Comparison of ENCODE assay signal across 15 cellular contexts in the genomic region with DNA sequence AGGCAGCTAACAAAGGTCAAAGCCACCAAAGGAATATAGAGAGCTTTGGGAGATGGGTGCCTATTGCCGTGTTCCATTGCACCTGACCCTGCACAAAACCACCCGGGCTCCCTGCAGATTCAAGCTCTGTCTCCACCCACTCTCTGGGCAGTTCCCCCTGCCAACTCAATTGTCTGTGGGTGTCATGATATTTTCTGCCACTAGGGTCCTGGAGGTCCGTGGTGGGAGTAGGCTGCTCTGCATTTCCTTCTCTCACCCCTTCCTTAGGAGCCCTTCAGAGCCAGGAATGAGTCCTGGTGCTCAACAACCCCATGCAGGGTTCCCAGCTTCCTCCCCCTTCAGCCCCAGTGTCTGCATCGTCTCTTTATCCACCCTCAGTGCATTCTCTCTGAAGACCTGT. TPM values are rescaled to one million over a fixed set of nuclear protein-coding genes. Genes with fewer than 3 reads are reported as not detected.
DNase-seq lines count a peak whose midpoint lies in the region; ATAC-seq and TF ChIP-seq lines count a peak whose summit lies in the region.
"Had no signal": no experiment of that assay in that cellular context is flagged by ENCODE, and none has a peak within 500 bp of the region (broad histone marks: within the 10 kb centered on the region; RNA-seq: fewer than 3 reads in every experiment).

No MANE protein-coding gene starts in this region.

- H3K4me1 ChIP-seq in A673 (ENCODE audit: insufficient read depth, low read length, poor library complexity, severe bottlenecking) (no peaks in the 10 kb centered on the region), transverse colon (no peaks in the 10 kb centered on the region)

- no peak overlapping the region for H3K27ac Mint-ChIP-seq in stimulated activated naive CD8-positive, alpha-beta T cell treated with anti-CD3 and anti-CD28 coated beads, Interleukin-15, amount 100 ng/mL, for 72 hours
- H3K27ac Mint-ChIP-seq: CD4-positive, alpha-beta T cell had no signal

- no peaks in the 10 kb centered on the region for H3K9me3 ChIP-seq in A673 (ENCODE audit: low read depth, low read length, poor library complexity, severe bottlenecking)
- H3K9me3 ChIP-seq in transverse colon, result peaks cover 0 to 3% of the 10 kb centered on the region in 2 donors

- in situ Hi-C loops in transverse colon (cut with MboI; ENCODE audit: low pct_ligation_motif_present in 1 of 4, low pct_unique_long_range_greater_than_20kb in 1 of 4, low sequenced_read_pairs in 3 of 4), result loop anchor here in 1 of 4 donors (25.0 kb wide), 1 partner anchor 507 kb away; no protein-coding TSS in a partner anchor

- DNase-seq in A673 (ENCODE audit: low spot score) (peak; percentile 49), NB4 (ENCODE audit: low read depth) (peak; percentile 7), fibroblast of villous mesenchyme (ENCODE audit: low read depth) (no peak), transverse colon (no peak)
- no peak for DNase-seq in stimulated activated naive CD8-positive, alpha-beta T cell treated with anti-CD3 and anti-CD28 coated beads, Interleukin-15, amount 100 ng/mL, for 72 hours
- DNase-seq: activated CD8-positive, alpha-beta memory T cell treated with anti-CD3 and anti-CD28 coated beads, Interleukin-2, amount 50 U/mL, for 4 hours; CD4-positive, alpha-beta T cell; cerebellar nuclear complex; hypothalamus; NCI-H1105 treated with DMSO at 0.1 percent for 48 hours; occipital lobe had no signal

- WGBS in transverse colon (ENCODE audit: low coverage in 1 of 2), 2 donors, result 55 to 100% methylated on average over 1 to 4 of the region's 4 CpGs

- peaks cover 48% of the 10 kb centered on the region for H3K27me3 Mint-ChIP-seq in stimulated activated naive CD8-positive, alpha-beta T cell treated with anti-CD3 and anti-CD28 coated beads, Interleukin-15, amount 100 ng/mL, for 72 hours

- TF ChIP-seq CTCF in A673 (conservative IDR thresholded peaks at IDR 0.05; ENCODE audit: low read depth, low read length) (peak; percentile 50), NB4 (IDR thresholded peaks at IDR 0.05; ENCODE audit: low read depth, low read length) (peak; percentile 25), fibroblast of villous mesenchyme (IDR thresholded peaks at IDR 0.05; ENCODE audit: insufficient read depth, low read depth, low read length) (peak; percentile 41), transverse colon (IDR thresholded peaks at IDR 0.05) (peak in 2 of 5 experiments; percentile 7 to 13)

- BruUV-seq in A673 (replicated peaks; lab: Mats Ljungman, UMichigan), result no TSS peak

- no peak for TF ChIP-seq POLR2A in NB4 (IDR thresholded peaks at IDR 0.05; ENCODE audit: extremely low read depth, insufficient read length)
- TF ChIP-seq POLR2A in transverse colon (IDR thresholded peaks at IDR 0.05), result no peak

- H3K4me1 Mint-ChIP-seq in stimulated activated naive CD8-positive, alpha-beta T cell treated with anti-CD3 and anti-CD28 coated beads, Interleukin-15, amount 100 ng/mL, for 72 hours, result no peaks in the 10 kb centered on the region

- H3K27me3 ChIP-seq in A673 (replicated peaks; ENCODE audit: insufficient read depth, low read depth, low read length, poor library complexity), result peaks cover 18% of the 10 kb centered on the region
- H3K27me3 ChIP-seq in transverse colon, result no peaks in the 10 kb centered on the region

- POLR2A ChIA-PET in A673 (lab: Charles Lee; ENCODE audit: low non-redundant PET), result no interaction called here

- H3K27ac ChIP-seq in A673 (ENCODE audit: low read depth, low read length, poor library complexity, severe bottlenecking) (no peak overlapping the region), transverse colon (no peak overlapping the region)
- H3K27ac ChIP-seq: SK-N-MC had no signal

- peaks cover 4 to 8% of the 10 kb centered on the region in 2 donors for H3K9me3 Mint-ChIP-seq in stimulated activated naive CD8-positive, alpha-beta T cell treated with anti-CD3 and anti-CD28 coated beads, Interleukin-15, amount 100 ng/mL, for 72 hours

- TF ChIP-seq EP300 in transverse colon (IDR thresholded peaks at IDR 0.05; ENCODE audit: low read depth), result no peak

- intact Hi-C loops in A673 (cut with micrococcal nuclease; ENCODE audit: unreplicated experiment), result no loop called here
- intact Hi-C loops in transverse colon (cut with DNase I; ENCODE audit: low total_unique reads), result no loop called here

- ATAC-seq in GM19438 (IDR thresholded peaks at IDR 0.05; ENCODE audit: low read depth, unreplicated experiment) (peak; percentile 54), GM21390 (IDR thresholded peaks at IDR 0.05; ENCODE audit: unreplicated experiment) (no peak), HG03108 (IDR thresholded peaks at IDR 0.05; ENCODE audit: unreplicated experiment) (no peak)
- ATAC-seq in stimulated activated naive CD8-positive, alpha-beta T cell treated with anti-CD3 and anti-CD28 coated beads, Interleukin-15, amount 100 ng/mL, for 72 hours, result no peak

- CTCF ChIA-PET in A673 (lab: Charles Lee), result no interaction called here

- no peak overlapping the region for H3K4me3 Mint-ChIP-seq in stimulated activated naive CD8-positive, alpha-beta T cell treated with anti-CD3 and anti-CD28 coated beads, Interleukin-15, amount 100 ng/mL, for 72 hours
- H3K4me3 Mint-ChIP-seq: CD4-positive, alpha-beta T cell had no signal

- H3K36me3 ChIP-seq in A673 (ENCODE audit: insufficient read depth, low read length, poor library complexity, severe bottlenecking) (no peaks in the 10 kb centered on the region), transverse colon (no peaks in the 10 kb centered on the region)

- no peak overlapping the region for H3K4me3 ChIP-seq in A673 (ENCODE audit: low read depth, low read length, poor library complexity, severe bottlenecking)
- H3K4me3 ChIP-seq in NB4 (ENCODE audit: low read depth, low read length), result no peak overlapping the region
- no peak overlapping the region for H3K4me3 ChIP-seq in fibroblast of villous mesenchyme (ENCODE audit: low read depth, low read length)
- H3K4me3 ChIP-seq in transverse colon, result no peak overlapping the region
- H3K4me3 ChIP-seq: SK-N-MC had no signal

RNA-seq across cellular contexts. Expression of a gene that starts 34.1 kb away (rescaled TPM):
- total RNA-seq in A673 (2021) (not detected in 2 replicates), fibroblast of villous mesenchyme (not detected in 2 replicates), transverse colon (1 to 10 TPM in 1 of 4 donors, under 1 TPM in 1, not detected in 2; 0.32 to 4.2 TPM)
- total RNA-seq: CD4-positive, alpha-beta T cell; occipital lobe had no signal

Comparison
In these comparisons a context has a peak if more than half of its experiments do, and no peak if none do; other contexts are left out.
1. DNase-seq: peak in A673 (single experiment) and NB4 (single experiment); none in fibroblast of villous mesenchyme (single experiment), stimulated activated naive CD8-positive, alpha-beta T cell treated with anti-CD3 and anti-CD28 coated beads, Interleukin-15, amount 100 ng/mL, for 72 hours (0 of 2) and transverse colon (single experiment).